Comparison of ENCODE assay signal across 11 cellular contexts in the genomic region with DNA sequence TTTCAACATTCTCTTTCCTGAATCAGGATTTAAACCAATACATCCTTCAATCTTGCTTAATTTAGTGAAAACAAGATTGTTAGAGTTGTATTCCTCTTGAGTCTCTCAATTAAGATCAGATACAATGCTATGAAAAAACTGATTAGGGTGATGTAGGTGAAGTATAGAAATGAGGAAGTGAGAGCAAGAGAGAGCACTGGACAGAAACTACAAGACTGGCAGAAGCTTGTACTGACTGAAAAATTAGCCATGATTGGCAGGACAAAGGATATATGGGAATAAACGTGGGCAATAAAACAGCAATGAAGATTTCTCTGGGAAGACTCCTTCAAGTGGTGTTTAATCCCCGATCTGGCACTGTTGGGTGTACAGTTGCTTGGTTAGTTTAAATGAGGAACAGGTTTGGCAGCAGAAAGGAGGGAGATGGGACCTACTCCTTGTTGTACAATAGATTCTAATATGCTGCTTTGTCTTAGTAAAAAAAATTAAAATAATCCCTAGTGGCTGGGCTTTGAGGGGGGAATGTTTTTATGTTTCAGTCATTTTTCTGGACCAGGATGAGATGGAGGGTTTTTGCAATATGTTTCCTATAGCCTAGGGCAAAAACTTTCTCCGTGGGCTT.
DNase-seq lines count a peak whose midpoint lies in the region; ATAC-seq and TF ChIP-seq lines count a peak whose summit lies in the region.
"Had no signal": no experiment of that assay in that cellular context is flagged by ENCODE, and none has a peak within 500 bp of the region (broad histone marks: within the 10 kb centered on the region; RNA-seq: fewer than 3 reads in every experiment).

No MANE protein-coding gene starts in this region.

- H3K4me1 ChIP-seq in OCI-LY3 (ENCODE audit: low read length) (peaks cover 14% of the 10 kb centered on the region), tibial nerve (no peaks in the 10 kb centered on the region)

- WGBS in tibial nerve, 2 donors = 64 to 78% methylated on average over 3 of the region's 3 CpGs

- TF ChIP-seq CTCF in OCI-LY3 (IDR thresholded peaks at IDR 0.05; ENCODE audit: low read depth, low read length) = no peak
- TF ChIP-seq CTCF in tibial nerve (IDR thresholded peaks at IDR 0.05) = no peak

- no peak for TF ChIP-seq EP300 in tibial nerve (IDR thresholded peaks at IDR 0.05)

- H3K4me2 ChIP-seq in OCI-LY3 (ENCODE audit: low read length) = peak overlapping the region; percentile 58

- no peak overlapping the region for H3K9ac ChIP-seq in OCI-LY3 (ENCODE audit: low read length)
- H3K9ac ChIP-seq: GM23248 had no signal

- ATAC-seq in GM18498 (IDR thresholded peaks at IDR 0.05; ENCODE audit: unreplicated experiment) (peak; percentile 99), GM21360 (IDR thresholded peaks at IDR 0.05; ENCODE audit: unreplicated experiment) (peak; percentile 98), HG03066 (IDR thresholded peaks at IDR 0.05; ENCODE audit: low read depth, unreplicated experiment) (peak; percentile 100)

- TF ChIP-seq POLR2A in tibial nerve (IDR thresholded peaks at IDR 0.05) = no peak

- H3K27me3 ChIP-seq in OCI-LY3 (ENCODE audit: low read depth, low read length) (no peaks in the 10 kb centered on the region), tibial nerve (no peaks in the 10 kb centered on the region)

- no peaks in the 10 kb centered on the region for H4K20me1 ChIP-seq in OCI-LY3 (ENCODE audit: insufficient read depth, low read length)

- DNase-seq in NCI-H2107 (lab: John Stamatoyannopoulos, UW) (no peak), activated gamma-delta T cell (lab: John Stamatoyannopoulos, UW) (no peak), tibial nerve (ENCODE audit: low spot score in 2 of 2) (no peak)
- no peak for DNase-seq in activated CD4-positive, CD25-positive, alpha-beta regulatory T cell treated with anti-CD3 and anti-CD28 coated beads, Interleukin-2, amount 50 U/mL, for 72 hours
- DNase-seq: CD8-positive, alpha-beta memory T cell; GM23248; NCI-H1417 treated with DMSO at 0.1 percent for 48 hours had no signal

- H3K9me3 ChIP-seq in OCI-LY3 (ENCODE audit: insufficient read depth, low read length) (no peaks in the 10 kb centered on the region), tibial nerve (no peaks in the 10 kb centered on the region)

- H3K79me2 ChIP-seq in OCI-LY3 (ENCODE audit: low read length) = no peaks in the 10 kb centered on the region

- no peak overlapping the region for H3K4me3 ChIP-seq in OCI-LY3 (ENCODE audit: low read length)
- H3K4me3 ChIP-seq in tibial nerve = no peak overlapping the region
- H3K4me3 ChIP-seq: GM23248 had no signal

- H3K36me3 ChIP-seq in OCI-LY3 (replicated peaks; ENCODE audit: low read depth, low read length) = no peaks in the 10 kb centered on the region
- no peaks in the 10 kb centered on the region for H3K36me3 ChIP-seq in tibial nerve

- no peak overlapping the region for H2AFZ ChIP-seq in OCI-LY3 (ENCODE audit: low read depth, low read length)
- H2AFZ ChIP-seq: GM23248 had no signal

- H3K27ac ChIP-seq in OCI-LY3 (ENCODE audit: low read length) = no peak overlapping the region
- H3K27ac ChIP-seq in tibial nerve = no peak overlapping the region
- H3K27ac ChIP-seq: GM23248 had no signal
